ENCODE assay signal across 9 cellular contexts in the genomic region with DNA sequence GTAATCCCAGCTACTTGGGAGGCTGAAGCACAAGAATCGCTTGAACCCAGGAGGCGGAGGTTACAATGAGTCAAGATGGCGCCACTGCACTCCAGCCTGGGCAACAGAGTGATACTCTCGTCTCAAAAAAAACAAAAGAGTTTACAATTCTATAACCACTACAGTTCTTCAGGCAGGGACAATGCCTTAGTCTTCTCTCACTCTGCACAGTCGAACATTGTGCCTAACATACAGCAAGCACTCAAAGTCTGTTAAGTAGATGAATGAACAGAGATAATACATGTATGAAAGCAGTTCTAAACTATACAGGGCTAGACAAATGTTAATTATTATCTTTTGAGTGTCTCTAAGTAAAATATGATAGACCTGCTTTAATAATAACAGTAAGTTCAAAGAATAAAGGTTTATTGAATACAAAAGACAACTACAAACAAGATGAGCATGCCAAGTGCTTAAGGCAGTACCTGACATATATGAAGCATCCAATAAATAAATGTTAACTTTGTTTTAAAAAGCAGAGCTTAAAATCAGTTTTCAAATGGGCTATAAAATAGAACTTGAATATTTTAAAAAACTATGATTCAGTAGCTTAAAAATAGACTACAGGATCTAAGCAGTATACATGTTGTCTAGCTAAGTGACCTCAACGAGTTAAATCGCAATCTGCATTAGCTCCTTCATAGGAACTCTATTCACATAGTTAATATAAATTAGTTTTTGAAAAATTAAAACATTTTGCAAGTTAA.
"Had no signal": no experiment of that assay in that cellular context is flagged by ENCODE, and none has a peak within 500 bp of the region (broad histone marks: within the 10 kb centered on the region; RNA-seq: fewer than 3 reads in every experiment).

No MANE protein-coding gene starts in this region.

- H3K4me3 ChIP-seq: GM23338 had no signal

- FAIRE-seq: H1, H54, HepG2 had no signal

- ATAC-seq: GM23338, HepG2 had no signal

- H3K4me3 Mint-ChIP-seq: GM23338, H9, IgD-negative memory B cell had no signal

- DNase-seq: H9, HCEC 1CT, KBM-7 had no signal

- H3K27ac Mint-ChIP-seq: GM23338, IgD-negative memory B cell had no signal

- H3K27me3 Mint-ChIP-seq: IgD-negative memory B cell had no signal

- H3K4me1 Mint-ChIP-seq: GM23338, H9 had no signal

- H3K9me3 Mint-ChIP-seq: GM23338, H9, IgD-negative memory B cell had no signal

- H2AFZ ChIP-seq: GM23338 had no signal

- H3K4me2 ChIP-seq: GM23338 had no signal

- H3K27ac ChIP-seq: HL-60 had no signal
